In the genomic region with DNA sequence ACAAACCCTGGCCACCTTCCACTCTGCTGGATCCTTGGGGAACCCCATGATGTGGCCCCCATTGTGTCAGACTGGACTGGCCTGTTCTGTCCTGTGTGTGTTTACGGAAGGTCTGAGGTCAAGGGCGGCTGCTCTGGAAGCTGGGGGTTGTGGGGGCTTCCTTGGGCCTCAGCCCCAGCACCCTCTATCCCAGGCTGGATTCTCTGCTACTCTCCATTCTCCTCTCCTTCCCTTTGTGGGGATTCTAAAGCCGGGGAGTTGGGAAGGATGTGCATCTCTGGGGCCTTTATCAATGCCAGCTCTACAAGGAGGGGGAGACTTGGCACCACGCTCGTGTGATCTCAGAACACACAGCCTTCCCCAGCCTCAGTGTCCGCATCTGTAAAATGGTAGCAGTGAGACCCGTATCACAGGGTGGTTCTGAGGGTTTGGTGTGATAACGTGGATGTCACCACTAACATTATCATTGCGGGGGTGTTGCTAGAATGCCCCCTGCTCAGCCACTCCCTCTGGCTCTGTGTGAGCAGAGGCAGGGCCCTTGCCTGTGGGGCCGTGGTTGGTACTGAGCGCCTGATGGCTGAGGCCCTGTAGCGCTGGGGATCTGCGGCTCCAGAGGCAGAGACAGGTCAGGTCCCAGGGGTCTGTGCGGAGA, we compare ENCODE assay signal across 14 cellular contexts. TPM values are rescaled to one million over a fixed set of nuclear protein-coding genes. Genes with fewer than 3 reads are reported as not detected.
A peak's percentile ranks its signal among the peaks of the same experiment; 100 is the strongest.
DNase-seq lines count a peak whose midpoint lies in the region; ATAC-seq, FAIRE-seq and TF ChIP-seq lines count a peak whose summit lies in the region.
"Had no signal": no experiment of that assay in that cellular context is flagged by ENCODE, and none has a peak within 500 bp of the region (broad histone marks: within the 10 kb centered on the region; RNA-seq: fewer than 3 reads in every experiment).

No MANE protein-coding gene starts in this region.

- TF ChIP-seq POLR2A in GM12891 (IDR thresholded peaks at IDR 0.05; ENCODE audit: low read depth, low read length): no peak
- no peak for TF ChIP-seq POLR2A in spleen (IDR thresholded peaks at IDR 0.05)

- no peaks in the 10 kb centered on the region for H3K36me3 Mint-ChIP-seq in activated naive CD8-positive, alpha-beta T cell treated with anti-CD3 and anti-CD28 coated beads for 36 hours
- H3K36me3 Mint-ChIP-seq in immature natural killer cell: peaks cover 24 to 31% (median 26%) of the 10 kb centered on the region in 3 donors

- no peak overlapping the region for H3K4me3 Mint-ChIP-seq in activated naive CD8-positive, alpha-beta T cell treated with anti-CD3 and anti-CD28 coated beads for 36 hours
- peak overlapping the region; percentile 90 to 99 (median 98) for H3K4me3 Mint-ChIP-seq in immature natural killer cell
- H3K4me3 Mint-ChIP-seq: T-helper 2 cell treated with Interferon-gamma antibody and Interleukin-4, amounts not matched to agents 5 μg/mL and 100 μg/mL, for 36 hours had no signal

- ATAC-seq in HG03521 (IDR thresholded peaks at IDR 0.05; ENCODE audit: unreplicated experiment): no peak

- H3K27ac ChIP-seq in spleen: peak overlapping the region in 7 of 8 donors; percentile 29 to 83 (median 48)

- no peaks in the 10 kb centered on the region for H3K27me3 Mint-ChIP-seq in activated naive CD8-positive, alpha-beta T cell treated with anti-CD3 and anti-CD28 coated beads for 36 hours
- H3K27me3 Mint-ChIP-seq in immature natural killer cell (ENCODE audit: low read depth in 3 of 3): peaks cover 2 to 20% (median 16%) of the 10 kb centered on the region in 3 donors
- H3K27me3 Mint-ChIP-seq: stimulated activated naive CD8-positive, alpha-beta T cell treated with anti-CD3 and anti-CD28 coated beads, Interleukin-15, Interleukin-2, amounts not matched to agents 100 ng/mL and 50 ng/mL, for 24 hours had no signal

- no peak for DNase-seq in GM12891 (ENCODE audit: insufficient read length, low spot score)
- DNase-seq in activated naive CD8-positive, alpha-beta T cell treated with anti-CD3 and anti-CD28 coated beads for 36 hours: peak; percentile 32
- peak; percentile 81 to 90 (median 87) for DNase-seq in immature natural killer cell
- DNase-seq in spleen: no peak
- DNase-seq in frontal cortex (ENCODE audit: low spot score in 2 of 2): no peak
- no peak for DNase-seq in NCI-H2227 treated with DMSO at 0.1 percent for 48 hours (lab: John Stamatoyannopoulos, UW)
- DNase-seq in C1 segment of cervical spinal cord (lab: John Stamatoyannopoulos, UW): no peak
- DNase-seq: COR-L47; effector memory CD4-positive, alpha-beta T cell; mesendoderm; stimulated activated CD4-positive, alpha-beta T cell treated with anti-CD3 and anti-CD28 coated beads, Interleukin-2, amount 100 ng/mL, for 48 hours had no signal

- H3K4me1 Mint-ChIP-seq in activated naive CD8-positive, alpha-beta T cell treated with anti-CD3 and anti-CD28 coated beads for 36 hours: peaks cover 26% of the 10 kb centered on the region
- H3K4me1 Mint-ChIP-seq in immature natural killer cell: peaks cover 59 to 68% of the 10 kb centered on the region in 2 donors

- peak overlapping the region in 1 of 8 donors; percentile 35 for H3K4me3 ChIP-seq in spleen

- no peaks in the 10 kb centered on the region for H3K9me3 ChIP-seq in spleen

- H3K27me3 ChIP-seq in spleen (replicated peaks in 1 of 7): peaks cover 0 to 15% (median 0%) of the 10 kb centered on the region in 7 donors

- FAIRE-seq in GM12891 (lab: Jason Lieb, UNC) (peak; percentile 51), frontal cortex (lab: Jason Lieb, UNC) (no peak)

- peaks cover 11 to 64% (median 33%) of the 10 kb centered on the region in 6 donors for H3K4me1 ChIP-seq in spleen

- intact Hi-C loops in spleen (cut with DNase I; ENCODE audit: low total_unique reads): loop anchor here (5.0 kb wide), 2 partner anchors 54 to 69 kb away; no protein-coding TSS in a partner anchor

- 49 to 62% (median 56%) methylated on average over 9 to 14 of the region's 14 CpGs for WGBS in spleen, 5 donors

- H3K36me3 ChIP-seq in spleen: no peaks in the 10 kb centered on the region

- no peaks in the 10 kb centered on the region for H3K9me3 Mint-ChIP-seq in activated naive CD8-positive, alpha-beta T cell treated with anti-CD3 and anti-CD28 coated beads for 36 hours
- H3K9me3 Mint-ChIP-seq in immature natural killer cell: no peaks in the 10 kb centered on the region
- H3K9me3 Mint-ChIP-seq: stimulated activated naive CD8-positive, alpha-beta T cell treated with anti-CD3 and anti-CD28 coated beads, Interleukin-15, Interleukin-2, amounts not matched to agents 100 ng/mL and 50 ng/mL, for 24 hours; T-helper 2 cell treated with Interferon-gamma antibody and Interleukin-4, amounts not matched to agents 5 μg/mL and 100 μg/mL, for 36 hours had no signal

- TF ChIP-seq CTCF in spleen (IDR thresholded peaks at IDR 0.05 in 8 of 11, conservative IDR thresholded peaks at IDR 0.05 in 3 of 11): no peak

- H3K27ac Mint-ChIP-seq in activated naive CD8-positive, alpha-beta T cell treated with anti-CD3 and anti-CD28 coated beads for 36 hours: peak overlapping the region; percentile 38
- peak overlapping the region; percentile 96 to 99 (median 98) for H3K27ac Mint-ChIP-seq in immature natural killer cell

TF ChIP-seq in GM12891, 5 proteins besides CTCF, POLR2A, EP300 and RAD21:
- TF ChIP-seq POLR2AphosphoS5 (IDR thresholded peaks at IDR 0.05; ENCODE audit: low read depth, low read length): no peak
- no peak for TF ChIP-seq POU2F2 (IDR thresholded peaks at IDR 0.05; ENCODE audit: low read depth, low read length)
- TF ChIP-seq PAX5 (IDR thresholded peaks at IDR 0.05; ENCODE audit: insufficient read depth, low read length, severe bottlenecking): no peak
- no peak for TF ChIP-seq SPI1 (IDR thresholded peaks at IDR 0.05; ENCODE audit: low read depth, low read length)
- no peak for TF ChIP-seq TAF1 (IDR thresholded peaks at IDR 0.05; ENCODE audit: low read depth, low read length)

RNA-seq across cellular contexts. Expression of gene ADGRG1, which starts 18.1 kb away (rescaled TPM):
- polyA plus RNA-seq in GM12891 (2012; ENCODE audit: low read depth, missing spikeins): 1.1 TPM
- total RNA-seq in activated naive CD8-positive, alpha-beta T cell treated with anti-CD3 and anti-CD28 coated beads for 36 hours: 1 to 10 TPM; 2.8 to 3.0 TPM
- polyA plus RNA-seq in immature natural killer cell (100 to 1,000 TPM; 218 to 784 (median 395) TPM), spleen (1 to 10 TPM; 1.0 to 2.7 (median 1.2) TPM)
- total RNA-seq in spleen (10 to 100 TPM in 4 of 7 donors, 1 to 10 TPM in 3; 6.9 to 23.7 (median 10.5) TPM), frontal cortex (19.6 TPM)

RNA-seq across cellular contexts. Expression of gene ADGRG3, which starts 21.6 kb away (rescaled TPM):
- polyA plus RNA-seq in GM12891 (2012; ENCODE audit: low read depth, missing spikeins): not detected
- total RNA-seq in activated naive CD8-positive, alpha-beta T cell treated with anti-CD3 and anti-CD28 coated beads for 36 hours: not detected
- polyA plus RNA-seq in immature natural killer cell: 10 to 100 TPM; 13.1 to 18.4 (median 15.7) TPM
- 100 to 1,000 TPM in 2 of 7 donors, 10 to 100 TPM in 5; 16.6 to 116 (median 34.2) TPM for total RNA-seq in spleen
- polyA plus RNA-seq in spleen: 10 to 100 TPM in 1 of 3 donors, 1 to 10 TPM in 2; 2.5 to 15.3 (median 8.5) TPM
- total RNA-seq in frontal cortex: not detected

RNA-seq across cellular contexts. Expression of gene DRC7, which starts 48.1 kb away (rescaled TPM):
- 0.55 TPM for polyA plus RNA-seq in GM12891 (2012; ENCODE audit: low read depth, missing spikeins)
- total RNA-seq in activated naive CD8-positive, alpha-beta T cell treated with anti-CD3 and anti-CD28 coated beads for 36 hours: not detected
- polyA plus RNA-seq in immature natural killer cell (not detected), spleen (under 1 TPM; 0.03 to 0.11 (median 0.06) TPM)
- total RNA-seq in spleen (1 to 10 TPM in 1 of 7 donors, under 1 TPM in 2, not detected in 4; 0.20 to 2.1 (median 0.60) TPM), frontal cortex (under 0.01 TPM)

Comparison
In these comparisons a context has a peak if more than half of its experiments do, and no peak if none do; other contexts are left out.
1. DNase-seq: peak in activated naive CD8-positive, alpha-beta T cell treated with anti-CD3 and anti-CD28 coated beads for 36 hours (single experiment) and immature natural killer cell (3 of 3); none in GM12891 (single experiment), spleen (single experiment), frontal cortex (0 of 2), NCI-H2227 treated with DMSO at 0.1 percent for 48 hours (single experiment) and C1 segment of cervical spinal cord (0 of 14).
2. RNA of gene ADGRG3, which starts 21.6 kb away (total RNA-seq): 16.6 to 116 TPM in spleen; not detected in activated naive CD8-positive, alpha-beta T cell treated with anti-CD3 and anti-CD28 coated beads for 36 hours and not detected in frontal cortex (single experiment); every median in the first group is over 10 times any median in the second.